8 cellular contexts compared by ENCODE assay signal in genomic region chr5:180291943-180292831, GRCh38. TPM values are rescaled to one million over a fixed set of nuclear protein-coding genes. Genes with fewer than 3 reads are reported as not detected.
DNase-seq lines count a peak whose midpoint lies in the region; ATAC-seq and TF ChIP-seq lines count a peak whose summit lies in the region.

MAPK9 (minus strand) TSS chr5:180292083; CDS start chr5:180280561, 11,522 bp downstream.

- H3K27me3 ChIP-seq in GM23248 (replicated peaks; ENCODE audit: insufficient read depth) (no peaks in the 10 kb centered on the region), osteoblast (ENCODE audit: insufficient read depth, low read length) (no peaks in the 10 kb centered on the region)

- peaks cover 9% of the 10 kb centered on the region for H3K4me1 ChIP-seq in GM23248 (ENCODE audit: insufficient read depth)
- peaks cover 16% of the 10 kb centered on the region for H3K4me1 ChIP-seq in osteoblast (ENCODE audit: insufficient read depth, low read length)

- H2AFZ ChIP-seq in GM23248 (peak within 1 kb of the TSS; percentile 96), osteoblast (ENCODE audit: low read length) (peak within 1 kb of the TSS; percentile 90)

- WGBS in GM23248 (ENCODE audit: low coverage in 1 of 2, low lambda C conversion rate in 2 of 2, missing lambda C conversion rate in 2 of 2), 2 experiments: 1 to 2% methylated on average over 62 to 110 of the region's 122 CpGs

- peaks cover 43% of the 10 kb centered on the region for H3K79me2 ChIP-seq in GM23248 (ENCODE audit: insufficient read depth)
- H3K79me2 ChIP-seq in osteoblast (ENCODE audit: insufficient read depth, low read length): peaks cover 42% of the 10 kb centered on the region

- H3K27ac ChIP-seq in GM23248: peak within 1 kb of the TSS; percentile 31; the same call in 1 of the 2 replicates
- H3K27ac ChIP-seq in osteoblast (ENCODE audit: low read depth, low read length): peak within 1 kb of the TSS; percentile 28
- peak within 1 kb of the TSS; percentile 82 for H3K27ac ChIP-seq in temporal lobe (ENCODE audit: low read depth, low read length)

- H3K4me3 ChIP-seq in GM23248 (peak within 1 kb of the TSS; percentile 96), osteoblast (ENCODE audit: insufficient read depth, low read length) (peak within 1 kb of the TSS; percentile 85)

- H4K20me1 ChIP-seq in GM23248 (ENCODE audit: insufficient read depth) (no peaks in the 10 kb centered on the region; the same call in 1 of the 2 replicates), osteoblast (ENCODE audit: insufficient read depth, low read length) (peaks cover 20% of the 10 kb centered on the region)

- DNase-seq in GDM1 (lab: John Stamatoyannopoulos, UW) (peak; percentile 70), GM23248 (peak; percentile 94), LHCN-M2 (ENCODE audit: low read depth) (peak; percentile 69), glomerular endothelial cell (ENCODE audit: extremely low read depth, low read depth, low spot score) (no peak), osteoblast (ENCODE audit: insufficient read length, low spot score, missing footprints) (peak; percentile 99)
- DNase-seq in activated naive CD4-positive, alpha-beta T cell treated with anti-CD3 and anti-CD28 coated beads, Interleukin-2, amount 50 U/mL, for 16 hours: peak; percentile 88

- H3K9me2 ChIP-seq in GM23248 (ENCODE audit: insufficient read depth): no peaks in the 10 kb centered on the region

- 0 out of 2 replicates have a peak, but pooled peaks cover 3% of the 10 kb centered on the region for H3F3A ChIP-seq in GM23248 (ENCODE audit: insufficient read depth)

- in situ Hi-C loops in GM23248 (cut with MboI): loop anchor here (5.0 kb wide), 1 partner anchor 185 kb away; no protein-coding TSS in a partner anchor

- H3K9ac ChIP-seq in GM23248: peak within 1 kb of the TSS; percentile 81

- no peaks in the 10 kb centered on the region for H3K9me3 ChIP-seq in GM23248 (ENCODE audit: low read depth)
- H3K9me3 ChIP-seq in osteoblast (ENCODE audit: low read depth, low read length): no peaks in the 10 kb centered on the region

- no peak for TF ChIP-seq CTCF in osteoblast (IDR thresholded peaks at IDR 0.05; ENCODE audit: extremely low read depth, low read depth, low read length)

- H3K36me3 ChIP-seq in GM23248 (ENCODE audit: low read depth) (no peaks in the 10 kb centered on the region), osteoblast (ENCODE audit: insufficient read depth, low read length) (no peaks in the 10 kb centered on the region)

- ATAC-seq in SK-N-SH treated with all-trans-retinoic acid at 6 μM for 48 hours: peak; percentile 85

- peak within 1 kb of the TSS; percentile 85 for H3K4me2 ChIP-seq in GM23248 (ENCODE audit: unreplicated experiment)
- H3K4me2 ChIP-seq in osteoblast (ENCODE audit: insufficient read depth, low read length): peak within 1 kb of the TSS; percentile 91

TF ChIP-seq in SK-N-SH treated with all-trans-retinoic acid at 6 μM for 48 hours, 23 proteins besides CTCF, POLR2A, EP300 and RAD21:
- no peak for TF ChIP-seq OSR1 (CRISPR knock-in tag; IDR thresholded peaks at IDR 0.05)
- TF ChIP-seq ZNF70 (CRISPR knock-in tag; IDR thresholded peaks at IDR 0.05): no peak
- no peak for TF ChIP-seq ARNTL (CRISPR knock-in tag; IDR thresholded peaks at IDR 0.05; ENCODE audit: borderline replicate concordance, low read depth)
- TF ChIP-seq ZC3H10 (CRISPR knock-in tag; IDR thresholded peaks at IDR 0.05): no peak
- no peak for TF ChIP-seq CSRNP3 (CRISPR knock-in tag; IDR thresholded peaks at IDR 0.05)
- TF ChIP-seq ZFP30 (CRISPR knock-in tag; IDR thresholded peaks at IDR 0.05): no peak
- TF ChIP-seq POU6F1 (CRISPR knock-in tag; IDR thresholded peaks at IDR 0.05; ENCODE audit: borderline replicate concordance, low read depth): no peak
- no peak for TF ChIP-seq ZFP3 (CRISPR knock-in tag; IDR thresholded peaks at IDR 0.05)
- no peak for TF ChIP-seq ISL1 (CRISPR knock-in tag; IDR thresholded peaks at IDR 0.05)
- no peak for TF ChIP-seq TCF4 (CRISPR knock-in tag; IDR thresholded peaks at IDR 0.05; ENCODE audit: borderline replicate concordance)
- TF ChIP-seq GLIS3 (CRISPR knock-in tag; IDR thresholded peaks at IDR 0.05): no peak
- TF ChIP-seq PPARA (CRISPR knock-in tag; IDR thresholded peaks at IDR 0.05; ENCODE audit: borderline replicate concordance): no peak
- TF ChIP-seq TSHZ2 (CRISPR knock-in tag; IDR thresholded peaks at IDR 0.05): no peak
- TF ChIP-seq CSDC2 (CRISPR knock-in tag; IDR thresholded peaks at IDR 0.05): no peak
- no peak for TF ChIP-seq SNAI2 (CRISPR knock-in tag; IDR thresholded peaks at IDR 0.05)
- TF ChIP-seq ZNF8 (CRISPR knock-in tag; IDR thresholded peaks at IDR 0.05): no peak

RNA-seq across cellular contexts. Expression of gene MAPK9, which starts in this region (rescaled TPM):
- total RNA-seq in GM23248 (2014; rRNA removed; shearing (Covaris generic)): 23.0 and 23.7 TPM in 2 replicates
- 22.5 and 24.1 TPM in 2 replicates for polyA plus RNA-seq in GM23248 (2016; fragmentation: Nextera tagmentation; extraction: Ambion mirVana)
- total RNA-seq in LHCN-M2 (2014; rRNA removed) (26.7 and 33.8 TPM in 2 replicates), glomerular endothelial cell (24.3 and 26.8 TPM in 2 replicates), osteoblast (31.8 and 36.8 TPM in 2 replicates), temporal lobe (54.6 TPM)
- 19.9 TPM for polyA plus RNA-seq in LHCN-M2 (2012)

Comparison
In these comparisons a context has a peak if more than half of its experiments do, and no peak if none do; other contexts are left out.
1. H3K27ac ChIP-seq: peak in every context shown above with its lines; median percentile 82 in temporal lobe; 31 in GM23248; 28 in osteoblast.